15 cellular contexts compared by ENCODE assay signal in the genomic region with DNA sequence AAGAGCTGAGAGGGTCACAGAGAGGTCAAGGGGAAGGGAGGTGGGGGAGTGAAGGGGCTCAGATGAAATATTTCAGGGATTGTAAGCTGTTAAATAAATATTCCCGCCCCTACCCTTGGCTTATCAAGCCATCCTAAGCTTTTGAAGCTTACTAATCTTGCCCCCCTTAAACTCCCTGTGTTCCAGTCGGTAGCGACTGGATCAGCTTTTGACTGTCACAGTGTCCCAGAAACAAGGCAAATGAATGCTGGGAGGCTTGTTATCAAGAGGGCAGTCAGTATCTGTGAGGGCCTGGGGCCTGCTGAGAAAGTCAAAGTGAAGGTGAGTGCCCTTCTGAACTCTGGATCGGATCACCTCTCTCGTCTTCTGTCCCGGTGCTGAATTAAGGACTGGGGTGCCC.
"Had no signal": no experiment of that assay in that cellular context is flagged by ENCODE, and none has a peak within 500 bp of the region (broad histone marks: within the 10 kb centered on the region; RNA-seq: fewer than 3 reads in every experiment).

No MANE protein-coding gene starts in this region.

- H3K4me3 ChIP-seq: gastrocnemius medialis, prostate gland had no signal

- DNase-seq: activated CD4-positive, alpha-beta T cell treated with anti-CD3 and anti-CD28 coated beads, Interleukin-2, amount 10 ng/mL, durations not matched to agents 7 days and 5 days; activated CD4-positive, CD25-positive, alpha-beta regulatory T cell; activated CD8-positive, alpha-beta T cell treated with anti-CD3 and anti-CD28 coated beads, Interleukin-2, amount 10 ng/mL, durations not matched to agents 7 days and 5 days; activated naive CD4-positive, alpha-beta T cell treated with anti-CD3 and anti-CD28 coated beads for 36 hours; activated T-cell treated with anti-CD3 and anti-CD28 coated beads, Interleukin-2, amount 50 U/mL, for 4 hours; anterior cingulate cortex; cerebellar nuclear complex; cortex of kidney; gastrocnemius medialis; stimulated activated naive CD4-positive, alpha-beta T cell; T-cell had no signal

- H3K4me3 Mint-ChIP-seq: activated CD4-positive, alpha-beta T cell treated with anti-CD3 and anti-CD28 coated beads, Interleukin-2, amount 10 ng/mL, durations not matched to agents 7 days and 5 days; activated CD8-positive, alpha-beta T cell treated with anti-CD3 and anti-CD28 coated beads, Interleukin-2, amount 10 ng/mL, durations not matched to agents 7 days and 5 days; activated naive CD4-positive, alpha-beta T cell treated with anti-CD3 and anti-CD28 coated beads for 36 hours; activated T-cell treated with anti-CD3 and anti-CD28 coated beads, Interleukin-2, amount 50 U/mL, for 4 hours; natural killer cell treated with Interleukin-12 subunit alpha and Interleukin-12 subunit beta and Interleukin-15 and Interleukin-18, amount 100 ng/mL, for 72 hours; T-cell had no signal

- H3K4me1 ChIP-seq: gastrocnemius medialis, prostate gland had no signal

- ATAC-seq: activated CD8-positive, alpha-beta T cell treated with anti-CD3 and anti-CD28 coated beads, Interleukin-2, amount 10 ng/mL, durations not matched to agents 7 days and 5 days; activated T-cell treated with anti-CD3 and anti-CD28 coated beads, Interleukin-2, amount 50 U/mL, for 4 hours; esophagus mucosa; natural killer cell treated with Interleukin-12 subunit alpha and Interleukin-12 subunit beta and Interleukin-15 and Interleukin-18, amount 100 ng/mL, for 72 hours; SK-N-SH treated with all-trans-retinoic acid at 6 μM for 48 hours; T-cell had no signal

- H3K27me3 ChIP-seq: gastrocnemius medialis had no signal

- H3K36me3 ChIP-seq: gastrocnemius medialis, prostate gland had no signal

- H3K4me1 Mint-ChIP-seq: activated CD4-positive, alpha-beta T cell treated with anti-CD3 and anti-CD28 coated beads, Interleukin-2, amount 10 ng/mL, durations not matched to agents 7 days and 5 days; T-cell had no signal

- H3K27me3 Mint-ChIP-seq: activated CD4-positive, alpha-beta T cell treated with anti-CD3 and anti-CD28 coated beads, Interleukin-2, amount 10 ng/mL, durations not matched to agents 7 days and 5 days; natural killer cell treated with Interleukin-12 subunit alpha and Interleukin-12 subunit beta and Interleukin-15 and Interleukin-18, amount 100 ng/mL, for 72 hours; T-cell had no signal

- H3K27ac Mint-ChIP-seq: activated CD4-positive, alpha-beta T cell treated with anti-CD3 and anti-CD28 coated beads, Interleukin-2, amount 10 ng/mL, durations not matched to agents 7 days and 5 days; activated CD8-positive, alpha-beta T cell treated with anti-CD3 and anti-CD28 coated beads, Interleukin-2, amount 10 ng/mL, durations not matched to agents 7 days and 5 days; activated naive CD4-positive, alpha-beta T cell treated with anti-CD3 and anti-CD28 coated beads for 36 hours; natural killer cell treated with Interleukin-12 subunit alpha and Interleukin-12 subunit beta and Interleukin-15 and Interleukin-18, amount 100 ng/mL, for 72 hours; T-cell had no signal

- H3K9me3 ChIP-seq: gastrocnemius medialis, prostate gland had no signal

- H3K36me3 Mint-ChIP-seq: natural killer cell treated with Interleukin-12 subunit alpha and Interleukin-12 subunit beta and Interleukin-15 and Interleukin-18, amount 100 ng/mL, for 72 hours; T-cell had no signal

- H3K9me3 Mint-ChIP-seq: activated CD4-positive, alpha-beta T cell treated with anti-CD3 and anti-CD28 coated beads, Interleukin-2, amount 10 ng/mL, durations not matched to agents 7 days and 5 days; activated naive CD4-positive, alpha-beta T cell treated with anti-CD3 and anti-CD28 coated beads for 36 hours; activated T-cell treated with anti-CD3 and anti-CD28 coated beads, Interleukin-2, amount 50 U/mL, for 4 hours; natural killer cell treated with Interleukin-12 subunit alpha and Interleukin-12 subunit beta and Interleukin-15 and Interleukin-18, amount 100 ng/mL, for 72 hours; T-cell had no signal

- H3K27ac ChIP-seq: prostate gland had no signal
